8 cellular contexts compared by ENCODE assay signal in the genomic region with DNA sequence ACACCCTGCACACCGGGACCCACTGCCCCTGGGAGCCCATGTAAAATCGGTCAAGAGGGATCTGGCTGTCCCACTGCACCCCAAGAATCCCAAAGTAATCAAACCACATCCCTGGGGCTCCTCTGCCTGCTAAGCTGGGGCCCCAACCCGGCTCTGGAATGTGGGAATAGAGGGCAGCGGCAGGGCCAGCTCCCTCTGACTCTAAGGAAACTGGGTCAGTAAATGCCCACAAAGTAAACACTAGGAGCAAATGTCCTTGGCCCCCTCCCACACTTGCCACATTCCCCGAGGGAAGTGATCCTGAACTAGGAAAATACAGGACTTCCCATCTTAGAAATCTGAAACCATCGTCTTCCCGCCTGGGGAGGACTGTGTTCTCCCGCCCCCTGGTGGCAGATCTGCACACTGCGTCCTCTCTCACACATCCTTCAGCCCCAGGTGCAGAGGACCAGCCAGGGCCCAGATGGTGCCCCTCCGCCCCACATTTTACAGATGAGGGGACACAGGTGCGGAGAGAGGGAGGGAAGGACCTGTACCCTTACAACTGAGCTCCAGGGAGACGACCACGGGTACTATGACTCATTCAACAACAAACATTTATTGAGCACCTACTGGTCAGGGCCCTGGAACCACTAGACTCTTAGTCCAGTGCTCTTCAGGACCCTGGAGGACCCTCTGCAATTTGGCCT. TPM values are rescaled to one million over a fixed set of nuclear protein-coding genes. Genes with fewer than 3 reads are reported as not detected.
A peak's percentile ranks its signal among the peaks of the same experiment; 100 is the strongest.
DNase-seq lines count a peak whose midpoint lies in the region; ATAC-seq and TF ChIP-seq lines count a peak whose summit lies in the region.

No MANE protein-coding gene starts in this region.

- H3K9me3 ChIP-seq in ovary (no peaks in the 10 kb centered on the region), tibial artery (no peaks in the 10 kb centered on the region)

- H3K4me1 ChIP-seq in ovary (ENCODE audit: insufficient read depth) (peaks cover 7% of the 10 kb centered on the region), tibial artery (peaks cover 0 to 12% (median 7%) of the 10 kb centered on the region in 4 donors)

- no peak for TF ChIP-seq POLR2A in ovary (IDR thresholded peaks at IDR 0.05)

- DNase-seq in DMS153 treated with DMSO at 0.1 percent for 48 hours (lab: John Stamatoyannopoulos, UW; ENCODE audit: unreplicated experiment), result peak; percentile 62
- no peak for DNase-seq in LNCaP clone FGC (ENCODE audit: low read depth)
- peak; percentile 26 for DNase-seq in SHP77 treated with DMSO at 0.1 percent for 48 hours (lab: John Stamatoyannopoulos, UW)
- peak; percentile 31 to 70 (median 64) for DNase-seq in activated naive CD4-positive, alpha-beta T cell (lab: John Stamatoyannopoulos, UW)
- peak; percentile 96 for DNase-seq in glomerular visceral epithelial cell (ENCODE audit: extremely low spot score)
- DNase-seq in ovary, result peak; percentile 77 to 91 (median 89)
- peak; percentile 83 to 84 for DNase-seq in tibial artery

- no peak for ATAC-seq in GM18519 (IDR thresholded peaks at IDR 0.05; ENCODE audit: low FRiP score, unreplicated experiment)

- TF ChIP-seq EP300 in ovary (IDR thresholded peaks at IDR 0.05), result no peak

- H3K27ac ChIP-seq in ovary (no peak overlapping the region), tibial artery (no peak overlapping the region)

- peak; percentile 98 for TF ChIP-seq CTCF in LNCaP clone FGC (IDR thresholded peaks at IDR 0.05; ENCODE audit: control insufficient read depth, extremely low read depth, insufficient read depth)
- peak; percentile 90 to 97 (median 96) for TF ChIP-seq CTCF in ovary (IDR thresholded peaks at IDR 0.05)
- TF ChIP-seq CTCF in tibial artery (IDR thresholded peaks at IDR 0.05), result peak; percentile 96 to 97

- no peak overlapping the region for H3K4me3 ChIP-seq in LNCaP clone FGC (ENCODE audit: low read depth, low read length)
- no peak overlapping the region for H3K4me3 ChIP-seq in ovary
- H3K4me3 ChIP-seq in tibial artery, result peak overlapping the region in 1 of 2 donors; percentile 31

- intact Hi-C loops in ovary (cut with DNase I), result loop anchor here (1.0 to 10.0 kb wide), 4 partner anchors 63 to 64 kb away; partner anchors contain the start of gene KLHL11 (in 1 of the 4)
- intact Hi-C loops in tibial artery (cut with DNase I; ENCODE audit: low total_unique reads), result loop anchor here (1.0 kb wide), 1 partner anchor 63 kb away; no protein-coding TSS in a partner anchor

- WGBS in ovary, 3 donors, result 2 to 3% (median 3%) methylated on average over 11 to 13 of the region's 13 CpGs

- no peaks in the 10 kb centered on the region for H3K27me3 ChIP-seq in ovary
- no peaks in the 10 kb centered on the region for H3K27me3 ChIP-seq in tibial artery

- H3K36me3 ChIP-seq in ovary (no peaks in the 10 kb centered on the region), tibial artery (peaks cover 0 to 21% (median 3%) of the 10 kb centered on the region in 3 donors)

RNA-seq across cellular contexts. Expression of gene P3H4, which starts 10.2 kb away (rescaled TPM):
- 10 to 100 TPM; 13.2 to 22.1 (median 16.3) TPM for total RNA-seq in ovary
- 10 to 100 TPM in 1 of 2 donors, 1 to 10 TPM in 1; 7.7 to 10.6 TPM for polyA plus RNA-seq in ovary

RNA-seq across cellular contexts. Expression of gene FKBP10, which starts 11.3 kb away (rescaled TPM):
- 100 to 1,000 TPM in 2 of 7 donors, 10 to 100 TPM in 5; 37.1 to 106 (median 82.5) TPM for total RNA-seq in ovary
- 10 to 100 TPM; 76.2 to 80.0 TPM for polyA plus RNA-seq in ovary

RNA-seq across cellular contexts. Expression of gene JUP, which starts 15.0 kb away (rescaled TPM):
- 100 to 1,000 TPM in 1 of 7 donors, 10 to 100 TPM in 6; 30.3 to 153 (median 52.6) TPM for total RNA-seq in ovary
- polyA plus RNA-seq in ovary, result 10 to 100 TPM in 1 of 2 donors, 1 to 10 TPM in 1; 7.0 to 59.3 TPM

RNA-seq across cellular contexts. Expression of gene NT5C3B, which starts 34.5 kb away (rescaled TPM):
- 10 to 100 TPM; 34.5 to 65.4 (median 48.8) TPM for total RNA-seq in ovary
- polyA plus RNA-seq in ovary, result 100 to 1,000 TPM in 1 of 2 donors, 10 to 100 TPM in 1; 71.0 to 106 TPM

RNA-seq across cellular contexts. Expression of gene KLHL10, which starts 36.1 kb away (rescaled TPM):
- total RNA-seq in ovary, result under 1 TPM; 0.13 to 0.60 (median 0.23) TPM
- under 1 TPM; 0.21 to 0.57 TPM for polyA plus RNA-seq in ovary
